1 cellular context compared by ENCODE assay signal in the genomic region with DNA sequence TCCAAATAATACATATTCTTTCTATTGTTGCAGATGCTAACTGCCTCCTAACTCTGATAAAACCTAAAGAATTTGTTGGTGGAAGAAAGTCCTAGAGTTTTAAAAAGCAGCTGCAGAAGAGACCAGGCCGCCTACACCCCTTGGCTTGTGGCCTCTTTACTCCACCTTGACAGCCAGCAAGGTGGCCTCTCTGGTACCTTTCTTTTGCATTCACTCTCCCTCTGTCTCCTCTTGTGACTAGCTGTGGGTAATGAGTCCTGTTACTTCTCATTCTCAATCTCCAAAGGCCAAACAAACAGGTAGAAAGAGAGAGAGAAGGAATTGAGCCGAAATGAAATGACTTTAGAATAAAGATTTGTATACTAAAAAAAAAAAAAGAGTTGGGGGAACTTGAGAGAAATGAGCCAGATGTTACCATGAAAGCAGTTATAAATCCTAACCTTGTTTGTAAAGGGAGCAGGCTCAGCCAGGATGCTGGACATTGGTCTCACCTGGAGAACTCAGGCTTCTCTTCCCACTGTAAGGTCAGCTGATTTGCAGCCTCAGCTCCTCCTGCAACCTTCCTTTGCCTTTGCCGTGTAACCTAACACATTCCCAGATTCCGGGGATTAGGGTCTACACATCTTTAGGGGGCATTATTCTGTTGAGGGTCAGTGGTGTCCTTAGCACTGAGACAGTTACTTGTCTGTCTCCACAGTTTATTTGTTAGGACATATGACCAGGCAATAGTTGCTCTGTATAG.
TF ChIP-seq lines count a peak whose summit lies in the region.

No MANE protein-coding gene starts in this region.

TF ChIP-seq in A549, 52 proteins besides CTCF, POLR2A, EP300 and RAD21 (continued from another document):
- TF ChIP-seq, protein P1, sequence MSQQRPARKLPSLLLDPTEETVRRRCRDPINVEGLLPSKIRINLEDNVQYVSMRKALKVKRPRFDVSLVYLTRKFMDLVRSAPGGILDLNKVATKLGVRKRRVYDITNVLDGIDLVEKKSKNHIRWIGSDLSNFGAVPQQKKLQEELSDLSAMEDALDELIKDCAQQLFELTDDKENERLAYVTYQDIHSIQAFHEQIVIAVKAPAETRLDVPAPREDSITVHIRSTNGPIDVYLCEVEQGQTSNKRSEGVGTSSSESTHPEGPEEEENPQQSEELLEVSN (IDR thresholded peaks at IDR 0.05; ENCODE audit: borderline replicate concordance, low read depth), result no peak
- no peak for TF ChIP-seq HOXA7 (CRISPR knock-in tag; IDR thresholded peaks at IDR 0.05)
- TF ChIP-seq, protein P2, sequence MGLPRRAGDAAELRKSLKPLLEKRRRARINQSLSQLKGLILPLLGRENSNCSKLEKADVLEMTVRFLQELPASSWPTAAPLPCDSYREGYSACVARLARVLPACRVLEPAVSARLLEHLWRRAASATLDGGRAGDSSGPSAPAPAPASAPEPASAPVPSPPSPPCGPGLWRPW (IDR thresholded peaks at IDR 0.05), result no peak
- TF ChIP-seq ZSCAN20 (CRISPR knock-in tag; IDR thresholded peaks at IDR 0.05), result no peak
- TF ChIP-seq ZC3H11A (IDR thresholded peaks at IDR 0.05), result no peak
- TF ChIP-seq KDM5A (IDR thresholded peaks at IDR 0.05), result no peak
- TF ChIP-seq JUNB (IDR thresholded peaks at IDR 0.05), result no peak
- TF ChIP-seq MAZ (IDR thresholded peaks at IDR 0.05; ENCODE audit: borderline replicate concordance, low read depth, low read length), result no peak
- no peak for TF ChIP-seq POLR2AphosphoS2 (conservative IDR thresholded peaks at IDR 0.05; ENCODE audit: low read length)
- TF ChIP-seq SREBF2 (IDR thresholded peaks at IDR 0.05), result no peak
- TF ChIP-seq, protein P3, sequence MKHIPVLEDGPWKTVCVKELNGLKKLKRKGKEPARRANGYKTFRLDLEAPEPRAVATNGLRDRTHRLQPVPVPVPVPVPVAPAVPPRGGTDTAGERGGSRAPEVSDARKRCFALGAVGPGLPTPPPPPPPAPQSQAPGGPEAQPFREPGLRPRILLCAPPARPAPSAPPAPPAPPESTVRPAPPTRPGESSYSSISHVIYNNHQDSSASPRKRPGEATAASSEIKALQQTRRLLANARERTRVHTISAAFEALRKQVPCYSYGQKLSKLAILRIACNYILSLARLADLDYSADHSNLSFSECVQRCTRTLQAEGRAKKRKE (CRISPR knock-in tag; IDR thresholded peaks at IDR 0.05; ENCODE audit: low read depth), result no peak
- no peak for TF ChIP-seq FOSL2 (IDR thresholded peaks at IDR 0.05)
- no peak for TF ChIP-seq FOSL2 (CRISPR knock-in tag; IDR thresholded peaks at IDR 0.05)
- TF ChIP-seq TP53 (CRISPR knock-in tag; IDR thresholded peaks at IDR 0.05), result no peak
- no peak for TF ChIP-seq JUN (IDR thresholded peaks at IDR 0.05)
- no peak for TF ChIP-seq EHMT2 (IDR thresholded peaks at IDR 0.05; ENCODE audit: low read depth)
- TF ChIP-seq MYC (IDR thresholded peaks at IDR 0.05; ENCODE audit: borderline replicate concordance, low read length), result no peak
